9 cellular contexts compared by ENCODE assay signal in the genomic region with DNA sequence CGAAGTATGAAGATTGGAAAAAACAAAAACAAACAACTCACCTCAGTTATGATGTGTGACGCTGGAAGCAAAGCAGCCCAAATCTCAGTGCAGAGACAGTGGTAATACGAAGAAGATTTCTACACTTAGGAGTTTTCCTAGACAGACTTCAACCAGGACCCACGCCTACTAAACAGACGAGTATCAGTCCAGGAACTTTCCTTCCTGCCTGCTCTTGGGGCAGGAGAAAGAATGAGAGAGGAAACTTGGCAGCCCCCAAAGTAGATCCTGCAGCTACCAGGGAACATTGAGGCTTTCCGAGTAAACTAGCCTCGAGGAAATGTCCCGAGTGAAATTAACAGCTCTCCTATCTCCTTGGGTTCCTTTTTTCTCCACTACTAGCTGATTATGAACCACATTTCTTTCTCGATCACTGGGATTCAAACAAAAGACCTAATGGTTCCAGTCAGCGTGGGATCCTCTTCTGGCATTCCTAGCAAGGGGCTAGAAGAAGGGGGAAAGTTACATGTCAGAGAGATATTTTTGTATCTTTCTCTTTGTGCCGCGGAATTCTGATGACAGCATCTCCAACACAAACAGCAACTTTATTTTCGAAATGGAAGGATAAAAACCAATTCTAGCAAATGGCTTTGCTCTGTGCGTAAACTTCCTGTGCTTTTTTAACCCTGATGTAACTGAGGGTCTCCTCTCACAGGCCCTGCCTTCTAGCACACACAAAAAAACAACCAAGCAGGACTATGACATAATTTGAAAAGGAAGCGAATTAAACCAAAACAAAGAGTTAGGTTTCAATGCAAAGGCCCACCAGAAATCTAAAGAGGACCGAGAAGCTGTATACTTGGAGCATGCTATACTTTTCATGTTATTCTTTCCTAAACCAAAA. TPM values are rescaled to one million over a fixed set of nuclear protein-coding genes. Genes with fewer than 3 reads are reported as not detected.
DNase-seq lines count a peak whose midpoint lies in the region; ATAC-seq and TF ChIP-seq lines count a peak whose summit lies in the region.
"Had no signal": no experiment of that assay in that cellular context is flagged by ENCODE, and none has a peak within 500 bp of the region (broad histone marks: within the 10 kb centered on the region; RNA-seq: fewer than 3 reads in every experiment).

No MANE protein-coding gene starts in this region.

- H3K4me2 ChIP-seq in GM23248 (ENCODE audit: unreplicated experiment): peak overlapping the region; percentile 97

- no peak for TF ChIP-seq CTCF in adrenal gland (IDR thresholded peaks at IDR 0.05)
- TF ChIP-seq CTCF in endodermal cell (conservative IDR thresholded peaks at IDR 0.05): no peak

- intact Hi-C loops in adrenal gland (cut with DNase I) (no loop called here), right cardiac atrium (cut with DNase I) (no loop called here)

- H3K27me3 ChIP-seq in GM23248 (replicated peaks; ENCODE audit: insufficient read depth): no peaks in the 10 kb centered on the region
- no peaks in the 10 kb centered on the region for H3K27me3 ChIP-seq in adrenal gland
- H3K27me3 ChIP-seq in right cardiac atrium (ENCODE audit: control insufficient read depth, insufficient read depth): no peaks in the 10 kb centered on the region
- no peaks in the 10 kb centered on the region for H3K27me3 ChIP-seq in endodermal cell (ENCODE audit: control insufficient read depth, insufficient read depth, low read length, poor library complexity, severe bottlenecking)

- H3K9me3 ChIP-seq in GM23248 (ENCODE audit: low read depth) (no peaks in the 10 kb centered on the region), adrenal gland (replicated peaks in 1 of 3) (peaks cover 0 to under 1% (median 0%) of the 10 kb centered on the region in 3 donors), right cardiac atrium (ENCODE audit: control insufficient read depth, low read length) (no peaks in the 10 kb centered on the region), endodermal cell (ENCODE audit: control insufficient read depth, low read length) (peaks cover 6% of the 10 kb centered on the region)

- 0 out of 2 replicates have a peak overlapping the region, but pooled peaks have one; percentile 6 for H3K27ac ChIP-seq in GM23248
- H3K27ac ChIP-seq in adrenal gland: peak overlapping the region in 3 of 5 donors; percentile 34 to 71 (median 71)
- peak overlapping the region; percentile 86 for H3K27ac ChIP-seq in right cardiac atrium (ENCODE audit: low read length)
- no peak overlapping the region for H3K27ac ChIP-seq in endodermal cell (ENCODE audit: low read depth, low read length)

- H3K4me3 ChIP-seq in GM23248 (peak overlapping the region; percentile 74), adrenal gland (peak overlapping the region in 1 of 4 donors; percentile 44), right cardiac atrium (ENCODE audit: low read length) (peak overlapping the region; percentile 58), skeletal muscle cell (ENCODE audit: low read depth, low read length) (peak overlapping the region; percentile 21), endodermal cell (ENCODE audit: low read length) (no peak overlapping the region)

- DNase-seq in GM23248 (peak; percentile 47), adrenal gland (no peak), right cardiac atrium (no peak), skeletal muscle cell (ENCODE audit: low read depth) (no peak), endodermal cell (no peak), NCI-H2171 treated with DMSO at 0.1 percent for 48 hours (lab: John Stamatoyannopoulos, UW) (no peak), HK-2 (ENCODE audit: unreplicated experiment) (no peak)
- DNase-seq: left colon had no signal

- no peak for TF ChIP-seq POLR2A in adrenal gland (IDR thresholded peaks at IDR 0.05)

- no peak overlapping the region for H3K27ac Mint-ChIP-seq in endodermal cell

- H3K9ac ChIP-seq in GM23248 (peak overlapping the region; percentile 66), endodermal cell (ENCODE audit: extremely low read depth, low read length, poor library complexity, severe bottlenecking) (no peak overlapping the region)

- H3K4me3 Mint-ChIP-seq in endodermal cell: no peak overlapping the region

- WGBS in GM23248 (ENCODE audit: low coverage in 1 of 2, low lambda C conversion rate in 2 of 2, missing lambda C conversion rate in 2 of 2), 2 experiments: 6% methylated on average over 16 of the region's 16 CpGs
- WGBS in adrenal gland, 4 donors: 45 to 56% (median 49%) methylated on average over 16 of the region's 16 CpGs
- 9% methylated on average over 16 of the region's 16 CpGs for WGBS in right cardiac atrium
- 90 to 91% methylated on average over 10 to 16 of the region's 16 CpGs for WGBS in endodermal cell (ENCODE audit: insufficient coverage in 1 of 2, insufficient read length in 1 of 2), 2 experiments

- ATAC-seq in right cardiac atrium (peak; percentile 77 to 81), GM21447 (IDR thresholded peaks at IDR 0.05; ENCODE audit: unreplicated experiment) (no peak)
- ATAC-seq: left colon had no signal

- H4K20me1 ChIP-seq in GM23248 (ENCODE audit: insufficient read depth): no peaks in the 10 kb centered on the region

- H3K4me1 ChIP-seq in GM23248 (ENCODE audit: insufficient read depth): peaks cover 5% of the 10 kb centered on the region; the same call in 1 of the 2 replicates
- H3K4me1 ChIP-seq in adrenal gland (replicated peaks in 1 of 2): peaks cover 0 to 3% of the 10 kb centered on the region in 2 donors
- peaks cover 4% of the 10 kb centered on the region for H3K4me1 ChIP-seq in right cardiac atrium (ENCODE audit: control insufficient read depth, insufficient read depth, low read length)
- H3K4me1 ChIP-seq in endodermal cell (ENCODE audit: control insufficient read depth, insufficient read depth, low read length): no peaks in the 10 kb centered on the region

- in situ Hi-C loops in GM23248 (cut with MboI): no loop called here

- peaks cover 13% of the 10 kb centered on the region for H3K9me3 Mint-ChIP-seq in endodermal cell

- no peaks in the 10 kb centered on the region for H3K27me3 Mint-ChIP-seq in endodermal cell (ENCODE audit: insufficient read depth)

- no peaks in the 10 kb centered on the region for H3K9me2 ChIP-seq in GM23248 (ENCODE audit: insufficient read depth)

- H3K36me3 ChIP-seq in GM23248 (ENCODE audit: low read depth) (no peaks in the 10 kb centered on the region), adrenal gland (replicated peaks in 1 of 2) (no peaks in the 10 kb centered on the region), endodermal cell (ENCODE audit: control insufficient read depth, insufficient read depth, low read length) (no peaks in the 10 kb centered on the region)

- H3F3A ChIP-seq in GM23248 (ENCODE audit: insufficient read depth): no peaks in the 10 kb centered on the region

- H3K36me3 Mint-ChIP-seq in endodermal cell (ENCODE audit: low read depth): no peaks in the 10 kb centered on the region

- H3K79me2 ChIP-seq in GM23248 (ENCODE audit: insufficient read depth): no peaks in the 10 kb centered on the region

- H2AFZ ChIP-seq in GM23248: peak overlapping the region; percentile 98

- H3K4me1 Mint-ChIP-seq in endodermal cell: no peaks in the 10 kb centered on the region

RNA-seq across cellular contexts. Expression of a gene that starts 53.2 kb away (rescaled TPM):
- 4.6 and 8.2 TPM in 2 replicates for total RNA-seq in GM23248 (2014; rRNA removed; shearing (Covaris generic))
- polyA plus RNA-seq in GM23248 (2016; fragmentation: Nextera tagmentation; extraction: Ambion mirVana) (4.3 and 5.5 TPM in 2 replicates), adrenal gland (10 to 100 TPM in 1 of 3 donors, 1 to 10 TPM in 2; 4.1 to 27.3 (median 4.7) TPM), right cardiac atrium (48.3 TPM)
- total RNA-seq in adrenal gland (10 to 100 TPM; 18.7 to 53.5 (median 26.8) TPM), right cardiac atrium (100 to 1,000 TPM in 1 of 4 donors, 10 to 100 TPM in 3; 74.6 to 109 (median 91.3) TPM), endodermal cell (10 to 100 TPM; 35.1 to 37.8 TPM)
- 8.4 TPM for polyA plus RNA-seq in endodermal cell (2013, experiment 1 of 2)
- polyA plus RNA-seq in endodermal cell (2013, experiment 2 of 2): 11.2 TPM
